1 cellular context compared by ENCODE assay signal in genomic region chr5:132838516-132839282, GRCh38.
TF ChIP-seq lines count a peak whose summit lies in the region.

No MANE protein-coding gene starts in this region.

TF ChIP-seq in GM23338, 12 proteins besides CTCF, POLR2A, EP300 and RAD21:
- no peak for TF ChIP-seq EZH2phosphoT487 (IDR thresholded peaks at IDR 0.05; ENCODE audit: unreplicated experiment)
- no peak for TF ChIP-seq ZNF462 (CRISPR knock-in tag; IDR thresholded peaks at IDR 0.05)
- TF ChIP-seq EZH2 (IDR thresholded peaks at IDR 0.05; ENCODE audit: low read depth, unreplicated experiment): no peak
- TF ChIP-seq JUNB (IDR thresholded peaks at IDR 0.05; ENCODE audit: unreplicated experiment): no peak
- TF ChIP-seq ZNF331 (CRISPR knock-in tag; IDR thresholded peaks at IDR 0.05; ENCODE audit: low read depth): no peak
- TF ChIP-seq POLR2AphosphoS5 (IDR thresholded peaks at IDR 0.05; ENCODE audit: low read depth): no peak
- no peak for TF ChIP-seq NANOG (IDR thresholded peaks at IDR 0.05; ENCODE audit: borderline replicate concordance)
- no peak for TF ChIP-seq STAT1 (IDR thresholded peaks at IDR 0.05; ENCODE audit: unreplicated experiment)
- TF ChIP-seq, protein P1, sequence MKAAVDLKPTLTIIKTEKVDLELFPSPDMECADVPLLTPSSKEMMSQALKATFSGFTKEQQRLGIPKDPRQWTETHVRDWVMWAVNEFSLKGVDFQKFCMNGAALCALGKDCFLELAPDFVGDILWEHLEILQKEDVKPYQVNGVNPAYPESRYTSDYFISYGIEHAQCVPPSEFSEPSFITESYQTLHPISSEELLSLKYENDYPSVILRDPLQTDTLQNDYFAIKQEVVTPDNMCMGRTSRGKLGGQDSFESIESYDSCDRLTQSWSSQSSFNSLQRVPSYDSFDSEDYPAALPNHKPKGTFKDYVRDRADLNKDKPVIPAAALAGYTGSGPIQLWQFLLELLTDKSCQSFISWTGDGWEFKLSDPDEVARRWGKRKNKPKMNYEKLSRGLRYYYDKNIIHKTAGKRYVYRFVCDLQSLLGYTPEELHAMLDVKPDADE (IDR thresholded peaks at IDR 0.05): no peak
- TF ChIP-seq ZNF114 (CRISPR knock-in tag; IDR thresholded peaks at IDR 0.05): no peak
- no peak for TF ChIP-seq CREB1 (CRISPR knock-in tag; IDR thresholded peaks at IDR 0.05; ENCODE audit: low read depth)
- TF ChIP-seq, protein P2, sequence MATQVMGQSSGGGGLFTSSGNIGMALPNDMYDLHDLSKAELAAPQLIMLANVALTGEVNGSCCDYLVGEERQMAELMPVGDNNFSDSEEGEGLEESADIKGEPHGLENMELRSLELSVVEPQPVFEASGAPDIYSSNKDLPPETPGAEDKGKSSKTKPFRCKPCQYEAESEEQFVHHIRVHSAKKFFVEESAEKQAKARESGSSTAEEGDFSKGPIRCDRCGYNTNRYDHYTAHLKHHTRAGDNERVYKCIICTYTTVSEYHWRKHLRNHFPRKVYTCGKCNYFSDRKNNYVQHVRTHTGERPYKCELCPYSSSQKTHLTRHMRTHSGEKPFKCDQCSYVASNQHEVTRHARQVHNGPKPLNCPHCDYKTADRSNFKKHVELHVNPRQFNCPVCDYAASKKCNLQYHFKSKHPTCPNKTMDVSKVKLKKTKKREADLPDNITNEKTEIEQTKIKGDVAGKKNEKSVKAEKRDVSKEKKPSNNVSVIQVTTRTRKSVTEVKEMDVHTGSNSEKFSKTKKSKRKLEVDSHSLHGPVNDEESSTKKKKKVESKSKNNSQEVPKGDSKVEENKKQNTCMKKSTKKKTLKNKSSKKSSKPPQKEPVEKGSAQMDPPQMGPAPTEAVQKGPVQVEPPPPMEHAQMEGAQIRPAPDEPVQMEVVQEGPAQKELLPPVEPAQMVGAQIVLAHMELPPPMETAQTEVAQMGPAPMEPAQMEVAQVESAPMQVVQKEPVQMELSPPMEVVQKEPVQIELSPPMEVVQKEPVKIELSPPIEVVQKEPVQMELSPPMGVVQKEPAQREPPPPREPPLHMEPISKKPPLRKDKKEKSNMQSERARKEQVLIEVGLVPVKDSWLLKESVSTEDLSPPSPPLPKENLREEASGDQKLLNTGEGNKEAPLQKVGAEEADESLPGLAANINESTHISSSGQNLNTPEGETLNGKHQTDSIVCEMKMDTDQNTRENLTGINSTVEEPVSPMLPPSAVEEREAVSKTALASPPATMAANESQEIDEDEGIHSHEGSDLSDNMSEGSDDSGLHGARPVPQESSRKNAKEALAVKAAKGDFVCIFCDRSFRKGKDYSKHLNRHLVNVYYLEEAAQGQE (IDR thresholded peaks at IDR 0.05; ENCODE audit: unreplicated experiment): no peak
